8 cellular contexts compared by ENCODE assay signal in the genomic region with DNA sequence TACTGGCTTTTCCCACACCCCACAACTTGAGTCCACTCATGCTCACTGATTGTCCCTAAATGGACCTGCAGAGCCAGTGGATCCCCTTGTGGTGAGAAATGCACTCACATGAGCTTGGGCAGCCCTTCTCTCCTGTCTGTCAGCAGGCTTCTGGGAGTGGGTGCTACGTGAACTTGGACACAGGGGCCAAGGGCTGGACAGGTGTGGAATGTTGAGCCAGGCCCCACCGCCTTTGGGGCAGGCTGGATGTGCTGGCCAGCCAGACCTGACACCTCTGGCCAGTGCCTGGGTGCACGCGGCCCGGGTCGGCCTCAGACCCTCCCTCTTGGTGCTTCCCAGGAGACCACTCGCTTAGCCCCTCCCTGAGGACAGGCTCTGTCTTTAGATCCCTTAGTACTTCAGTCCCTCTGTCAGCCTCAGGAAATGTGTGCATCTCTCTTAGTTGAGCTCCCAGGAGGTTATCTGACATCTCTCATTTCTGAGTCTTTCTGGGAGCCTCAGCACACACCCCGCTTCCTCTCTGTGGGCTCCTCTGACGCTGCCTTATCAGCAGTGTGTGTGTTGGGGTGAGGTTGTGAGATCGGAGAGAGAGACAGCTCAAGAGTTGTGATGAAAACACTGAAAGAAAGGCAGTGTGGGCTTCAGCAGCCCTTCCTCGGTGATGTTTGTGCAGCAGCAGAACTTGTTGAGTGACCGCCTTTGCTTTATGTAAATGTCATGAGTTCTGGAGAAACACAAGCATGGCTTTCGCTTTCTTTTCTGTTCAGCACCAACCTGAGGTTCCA.
A peak's percentile ranks its signal among the peaks of the same experiment; 100 is the strongest.
DNase-seq lines count a peak whose midpoint lies in the region; ATAC-seq, FAIRE-seq and TF ChIP-seq lines count a peak whose summit lies in the region.

No MANE protein-coding gene starts in this region.

- peak overlapping the region; percentile 83 for H3K4me3 Mint-ChIP-seq in dendritic cell treated with granulocyte-macrophage colony-stimulating factor and Interleukin-4, amounts not matched to agents 40 ng/mL and 50 ng/mL, for 4 days

- no peaks in the 10 kb centered on the region for H3K9me3 ChIP-seq in cardiac muscle cell (ENCODE audit: low read depth)

- intact Hi-C loops in cardiac septum (cut with DNase I) = no loop called here
- intact Hi-C loops in dendritic cell treated with granulocyte-macrophage colony-stimulating factor and Interleukin-4, amounts not matched to agents 40 ng/mL and 50 ng/mL, for 4 days (cut with micrococcal nuclease) = no loop called here

- ATAC-seq in HG03095 (IDR thresholded peaks at IDR 0.05; ENCODE audit: unreplicated experiment) (peak; percentile 71), HG03135 (IDR thresholded peaks at IDR 0.05; ENCODE audit: unreplicated experiment) (no peak)

- no peak overlapping the region for H3K4me3 ChIP-seq in cardiac muscle cell

- H3K9me3 Mint-ChIP-seq in dendritic cell treated with granulocyte-macrophage colony-stimulating factor and Interleukin-4, amounts not matched to agents 40 ng/mL and 50 ng/mL, for 4 days = no peaks in the 10 kb centered on the region

- peaks cover 8% of the 10 kb centered on the region for H3K27me3 Mint-ChIP-seq in dendritic cell treated with granulocyte-macrophage colony-stimulating factor and Interleukin-4, amounts not matched to agents 40 ng/mL and 50 ng/mL, for 4 days

- peaks cover 34% of the 10 kb centered on the region for H3K4me1 Mint-ChIP-seq in dendritic cell treated with granulocyte-macrophage colony-stimulating factor and Interleukin-4, amounts not matched to agents 40 ng/mL and 50 ng/mL, for 4 days (ENCODE audit: low read depth)

- FAIRE-seq in RCC 7860 (lab: Jason Lieb, UNC) = no peak

- no peaks in the 10 kb centered on the region for H3K27me3 ChIP-seq in cardiac muscle cell

- DNase-seq in cardiac muscle cell (ENCODE audit: low read depth in 1 of 2, low spot score in 1 of 2) (peak; percentile 25 to 52), cardiac septum (ENCODE audit: low spot score) (no peak), pons (ENCODE audit: low spot score) (peak; percentile 39), RCC 7860 (ENCODE audit: low spot score) (no peak)

- H3K27ac ChIP-seq in cardiac muscle cell (peak overlapping the region; percentile 49), VCaP (peak overlapping the region; percentile 10; the same call in 1 of the 2 replicates)

- H3K36me3 Mint-ChIP-seq in dendritic cell treated with granulocyte-macrophage colony-stimulating factor and Interleukin-4, amounts not matched to agents 40 ng/mL and 50 ng/mL, for 4 days (ENCODE audit: low read depth) = no peaks in the 10 kb centered on the region

- H3K4me1 ChIP-seq in cardiac muscle cell (ENCODE audit: low read depth) = peaks cover 19% of the 10 kb centered on the region

- TF ChIP-seq CTCF in cardiac muscle cell (IDR thresholded peaks at IDR 0.05; ENCODE audit: low read depth, low read length) (peak; percentile 30), VCaP (conservative IDR thresholded peaks at IDR 0.05) (peak; percentile 50)

- H3K36me3 ChIP-seq in cardiac muscle cell = no peaks in the 10 kb centered on the region

- H3K27ac Mint-ChIP-seq in dendritic cell treated with granulocyte-macrophage colony-stimulating factor and Interleukin-4, amounts not matched to agents 40 ng/mL and 50 ng/mL, for 4 days = peak overlapping the region; percentile 86

Comparison
In these comparisons a context has a peak if more than half of its experiments do, and no peak if none do; other contexts are left out.
1. DNase-seq: peak in cardiac muscle cell (2 of 2) and pons (single experiment); none in cardiac septum (single experiment) and RCC 7860 (single experiment).